ENCODE assay signal across 9 cellular contexts in genomic region chr5:7868773-7869473, GRCh38. TPM values are rescaled to one million over a fixed set of nuclear protein-coding genes. Genes with fewer than 3 reads are reported as not detected.
A peak's percentile ranks its signal among the peaks of the same experiment; 100 is the strongest.
DNase-seq lines count a peak whose midpoint lies in the region; ATAC-seq, FAIRE-seq and TF ChIP-seq lines count a peak whose summit lies in the region.
"Had no signal": no experiment of that assay in that cellular context is flagged by ENCODE, and none has a peak within 500 bp of the region (broad histone marks: within the 10 kb centered on the region; RNA-seq: fewer than 3 reads in every experiment).

A gene with protein sequence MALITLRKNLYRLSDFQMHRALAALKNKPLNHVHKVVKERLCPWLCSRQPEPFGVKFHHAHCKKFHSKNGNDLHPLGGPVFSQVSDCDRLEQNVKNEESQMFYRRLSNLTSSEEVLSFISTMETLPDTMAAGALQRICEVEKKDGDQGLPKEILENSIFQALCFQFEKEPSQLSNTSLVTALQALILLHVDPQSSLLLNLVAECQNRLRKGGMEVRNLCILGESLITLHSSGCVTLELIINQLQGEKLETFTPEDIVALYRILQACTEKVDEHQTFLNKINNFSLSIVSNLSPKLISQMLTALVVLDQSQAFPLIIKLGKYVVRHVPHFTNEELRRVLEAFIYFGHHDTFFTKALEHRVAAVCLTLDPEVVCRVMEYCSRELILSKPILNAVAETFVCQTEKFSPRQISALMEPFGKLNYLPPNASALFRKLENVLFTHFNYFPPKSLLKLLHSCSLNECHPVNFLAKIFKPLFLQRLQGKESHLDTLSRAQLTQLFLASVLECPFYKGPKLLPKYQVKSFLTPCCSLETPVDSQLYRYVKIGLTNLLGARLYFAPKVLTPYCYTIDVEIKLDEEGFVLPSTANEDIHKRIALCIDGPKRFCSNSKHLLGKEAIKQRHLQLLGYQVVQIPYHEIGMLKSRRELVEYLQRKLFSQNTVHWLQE (minus strand): TSS chr5:7869031. CDS start chr5:7868083, 948 bp downstream.
Gene MTRR (plus strand): TSS chr5:7869148. CDS start chr5:7870795, 1,647 bp downstream.

- no peak for FAIRE-seq in kidney (lab: Jason Lieb, UNC)
- FAIRE-seq: colon had no signal

- TF ChIP-seq CTCF in AG09319 (IDR thresholded peaks at IDR 0.05; ENCODE audit: low read depth, low read length) (no peak), kidney (IDR thresholded peaks at IDR 0.05; ENCODE audit: borderline replicate concordance, extremely low read depth, insufficient read depth) (no peak)

- peak within 1 kb of the TSS; percentile 78 to 96 for H3K4me3 ChIP-seq in kidney (ENCODE audit: low read length in 2 of 2)

- peak within 1 kb of the TSS; percentile 47 to 48 for H3K27ac ChIP-seq in kidney (ENCODE audit: low read depth in 2 of 2, low read length in 2 of 2)

- DNase-seq in AG09319 (ENCODE audit: extremely low read depth, low read depth) (peak; percentile 58), NCI-H446 treated with DMSO at 0.1 percent for 48 hours (lab: John Stamatoyannopoulos, UW) (peak; percentile 89), cerebellar cortex (ENCODE audit: low spot score) (peak; percentile 96), kidney (peak; percentile 97)
- peak; percentile 93 for DNase-seq in stimulated activated CD4-positive, alpha-beta T cell treated with anti-CD3 and anti-CD28 coated beads, Interleukin-15, amount 100 ng/mL, for 24 hours

- intact Hi-C loops in kidney (cut with DNase I) = no loop called here

- peaks cover 12 to 15% of the 10 kb centered on the region in 2 donors for H3K4me1 ChIP-seq in kidney (ENCODE audit: control insufficient read depth in 1 of 2, insufficient read depth in 1 of 2, low read depth in 1 of 2, low read length in 2 of 2)

- no peaks in the 10 kb centered on the region for H3K9me3 ChIP-seq in kidney (ENCODE audit: control insufficient read depth in 1 of 2, low read length in 2 of 2)

- peak; percentile 99 for ATAC-seq in GM19035 (IDR thresholded peaks at IDR 0.05; ENCODE audit: unreplicated experiment)
- ATAC-seq in HG03354 (IDR thresholded peaks at IDR 0.05; ENCODE audit: poor library complexity, severe bottlenecking, unreplicated experiment) = peak; percentile 99
- peak; percentile 98 to 99 for ATAC-seq in activated CD4-positive, CD25-positive, alpha-beta regulatory T cell treated with anti-CD3 and anti-CD28 coated beads, Interleukin-2, amount 50 U/mL, for 24 hours

- peak within 1 kb of the TSS; percentile 67 to 80 for H3K9ac ChIP-seq in kidney (ENCODE audit: low read length in 2 of 2)

- H3K36me3 ChIP-seq in kidney (ENCODE audit: control insufficient read depth in 1 of 2, insufficient read depth in 2 of 2, low read length in 2 of 2) = peaks cover 0 to 2% of the 10 kb centered on the region in 2 donors

RNA-seq across cellular contexts. Expression of the first gene that starts in this region (rescaled TPM):
- 11.3 TPM for total RNA-seq in kidney
- 15.3 TPM for polyA plus RNA-seq in kidney (ENCODE audit: insufficient read depth, low read depth, low replicate concordance)

RNA-seq across cellular contexts. Expression of gene MTRR, which starts in this region (rescaled TPM):
- total RNA-seq in kidney = 75.8 TPM
- polyA plus RNA-seq in kidney (ENCODE audit: insufficient read depth, low read depth, low replicate concordance) = 19.6 TPM

Comparison
In these comparisons a context has a peak if more than half of its experiments do, and no peak if none do; other contexts are left out.
1. Peak in every context shown above with its lines: DNase-seq, ATAC-seq, H3K4me3 ChIP-seq and H3K27ac ChIP-seq.